Comparison of ENCODE assay signal across 7 cellular contexts in genomic region chr19:45715139-45715538, GRCh38.
DNase-seq lines count a peak whose midpoint lies in the region; ATAC-seq lines count a peak whose summit lies in the region.
"Had no signal": no experiment of that assay in that cellular context is flagged by ENCODE, and none has a peak within 500 bp of the region (broad histone marks: within the 10 kb centered on the region; RNA-seq: fewer than 3 reads in every experiment).

No MANE protein-coding gene starts in this region.

- H3K4me1 Mint-ChIP-seq in stimulated activated naive CD8-positive, alpha-beta T cell treated with anti-CD3 and anti-CD28 coated beads, Interleukin-15, Interleukin-2, amounts not matched to agents 100 ng/mL and 50 ng/mL, for 24 hours (ENCODE audit: low read depth): peaks cover 42% of the 10 kb centered on the region
- peaks cover 58% of the 10 kb centered on the region for H3K4me1 Mint-ChIP-seq in stimulated activated naive CD8-positive, alpha-beta T cell treated with anti-CD3 and anti-CD28 coated beads, Interleukin-15, amount 100 ng/mL, for 72 hours

- H3K27me3 Mint-ChIP-seq in stimulated activated naive CD8-positive, alpha-beta T cell treated with anti-CD3 and anti-CD28 coated beads, Interleukin-15, Interleukin-2, amounts not matched to agents 100 ng/mL and 50 ng/mL, for 24 hours: no peaks in the 10 kb centered on the region
- no peaks in the 10 kb centered on the region for H3K27me3 Mint-ChIP-seq in stimulated activated naive CD8-positive, alpha-beta T cell treated with anti-CD3 and anti-CD28 coated beads, Interleukin-15, amount 100 ng/mL, for 72 hours

- H3K4me3 Mint-ChIP-seq in stimulated activated naive CD8-positive, alpha-beta T cell treated with anti-CD3 and anti-CD28 coated beads, Interleukin-15, Interleukin-2, amounts not matched to agents 100 ng/mL and 50 ng/mL, for 24 hours: no peak overlapping the region
- H3K4me3 Mint-ChIP-seq in stimulated activated naive CD8-positive, alpha-beta T cell treated with anti-CD3 and anti-CD28 coated beads, Interleukin-15, amount 100 ng/mL, for 72 hours: no peak overlapping the region

- no peaks in the 10 kb centered on the region for H3K9me3 Mint-ChIP-seq in stimulated activated naive CD8-positive, alpha-beta T cell treated with anti-CD3 and anti-CD28 coated beads, Interleukin-15, Interleukin-2, amounts not matched to agents 100 ng/mL and 50 ng/mL, for 24 hours
- no peaks in the 10 kb centered on the region for H3K9me3 Mint-ChIP-seq in stimulated activated naive CD8-positive, alpha-beta T cell treated with anti-CD3 and anti-CD28 coated beads, Interleukin-15, amount 100 ng/mL, for 72 hours

- peaks cover 32% of the 10 kb centered on the region for H3K36me3 Mint-ChIP-seq in stimulated activated naive CD8-positive, alpha-beta T cell treated with anti-CD3 and anti-CD28 coated beads, Interleukin-15, Interleukin-2, amounts not matched to agents 100 ng/mL and 50 ng/mL, for 24 hours (ENCODE audit: low read depth)

- H3K27ac Mint-ChIP-seq in stimulated activated naive CD8-positive, alpha-beta T cell treated with anti-CD3 and anti-CD28 coated beads, Interleukin-15, Interleukin-2, amounts not matched to agents 100 ng/mL and 50 ng/mL, for 24 hours: peak overlapping the region; percentile 55
- no peak overlapping the region for H3K27ac Mint-ChIP-seq in stimulated activated naive CD8-positive, alpha-beta T cell treated with anti-CD3 and anti-CD28 coated beads, Interleukin-15, amount 100 ng/mL, for 72 hours

- DNase-seq in stimulated activated naive CD8-positive, alpha-beta T cell treated with anti-CD3 and anti-CD28 coated beads, Interleukin-15, amount 100 ng/mL, for 72 hours: no peak
- DNase-seq in anterior cingulate cortex (lab: John Stamatoyannopoulos, UW): no peak
- DNase-seq: NCI-H2171 treated with DMSO at 0.1 percent for 48 hours; right cardiac atrium; stimulated activated naive CD8-positive, alpha-beta T cell treated with anti-CD3 and anti-CD28 coated beads, Interleukin-15, Interleukin-2, amounts not matched to agents 100 U/mL and 50 U/mL, for 24 hours had no signal

- ATAC-seq in stimulated activated naive CD8-positive, alpha-beta T cell treated with anti-CD3 and anti-CD28 coated beads, Interleukin-15, amount 100 ng/mL, for 72 hours: no peak
- no peak for ATAC-seq in HG02852 (IDR thresholded peaks at IDR 0.05; ENCODE audit: unreplicated experiment)
- ATAC-seq: right cardiac atrium; stimulated activated naive CD8-positive, alpha-beta T cell treated with anti-CD3 and anti-CD28 coated beads, Interleukin-15, Interleukin-2, amounts not matched to agents 100 U/mL and 50 U/mL, for 24 hours had no signal
